Comparison of ENCODE assay signal across 15 cellular contexts in genomic region chr1:160061376-160062100, GRCh38. TPM values are rescaled to one million over a fixed set of nuclear protein-coding genes. Genes with fewer than 3 reads are reported as not detected.
A peak's percentile ranks its signal among the peaks of the same experiment; 100 is the strongest.
DNase-seq lines count a peak whose midpoint lies in the region; ATAC-seq, FAIRE-seq and TF ChIP-seq lines count a peak whose summit lies in the region.
"Had no signal": no experiment of that assay in that cellular context is flagged by ENCODE, and none has a peak within 500 bp of the region (broad histone marks: within the 10 kb centered on the region; RNA-seq: fewer than 3 reads in every experiment).

No MANE protein-coding gene starts in this region.

- H3K18ac ChIP-seq in H9 (ENCODE audit: insufficient read length, low read depth, low read length): no peak overlapping the region

- H3K79me2 ChIP-seq in H9 (ENCODE audit: insufficient read depth, low read length) (no peaks in the 10 kb centered on the region), neural progenitor cell (ENCODE audit: low read depth) (no peaks in the 10 kb centered on the region)

- no peak overlapping the region for H2BK120ac ChIP-seq in H9 (ENCODE audit: low read depth, low read length, poor library complexity, severe bottlenecking)

- CTCF ChIA-PET in MCF 10A (lab: Yijun Ruan, JAX): interaction anchor here (1.0 to 49.6 kb wide), 3 partner anchors 15 to 132 kb away, joined by 3 to 1546 read pairs (median 44); partner anchors contain the start of genes IGSF8, KCNJ10 and KCNJ9

- intact Hi-C loops in MCF 10A (cut with micrococcal nuclease): no loop called here

- DNase-seq in H9: peak; percentile 60
- peak; percentile 74 for DNase-seq in MCF 10A (ENCODE audit: unreplicated experiment)
- DNase-seq in neural progenitor cell (ENCODE audit: low spot score): no peak
- no peak for DNase-seq in activated CD4-positive, alpha-beta T cell treated with anti-CD3 and anti-CD28 coated beads for 1 hour
- no peak for DNase-seq in frontal cortex (ENCODE audit: low spot score in 2 of 2)
- DNase-seq: activated CD4-positive, alpha-beta T cell treated with anti-CD3 and anti-CD28 coated beads, Interleukin-2, amount 10 ng/mL, durations not matched to agents 7 days and 5 days; activated gamma-delta T cell treated with Interleukin-2 at 50 U/mL for 16 hours; central memory CD4-positive, alpha-beta T cell; immature natural killer cell; NCI-H774 had no signal

- FAIRE-seq in frontal cortex (lab: Jason Lieb, UNC): no peak

- H3K14ac ChIP-seq in H9 (ENCODE audit: insufficient read depth, low read length): no peak overlapping the region

- no peak overlapping the region for H3T11ph ChIP-seq in H9 (ENCODE audit: low read length)

- no peak overlapping the region for H2BK15ac ChIP-seq in H9 (ENCODE audit: low read depth, low read length)

- H3K9me3 ChIP-seq in H9 (ENCODE audit: control insufficient read depth, low read depth, low read length) (no peaks in the 10 kb centered on the region), neural progenitor cell (ENCODE audit: low read depth) (no peaks in the 10 kb centered on the region)

- no peak overlapping the region for H3K27ac ChIP-seq in H9 (ENCODE audit: insufficient read length, low read depth, low read length)
- no peak overlapping the region for H3K27ac ChIP-seq in neural progenitor cell

- no peak overlapping the region for H4K8ac ChIP-seq in H9 (replicated peaks; ENCODE audit: insufficient read length, low read depth, low read length)

- no peaks in the 10 kb centered on the region for H3F3A ChIP-seq in neural progenitor cell (ENCODE audit: low read depth)

- H3K4me2 ChIP-seq in H9 (ENCODE audit: insufficient read depth, insufficient read length, low read length) (no peak overlapping the region), neural progenitor cell (peak overlapping the region; percentile 64)

- no peak overlapping the region for H3K56ac ChIP-seq in H9 (ENCODE audit: insufficient read length, low read depth, low read length)

- H3K23ac ChIP-seq in H9 (ENCODE audit: insufficient read length, low read depth, low read length): no peak overlapping the region

- no peak overlapping the region for H4K5ac ChIP-seq in H9 (ENCODE audit: insufficient read length, low read depth, low read length)

- no peaks in the 10 kb centered on the region for H3K79me1 ChIP-seq in H9 (ENCODE audit: insufficient read depth, low read depth, low read length, poor library complexity, severe bottlenecking)

- no peak overlapping the region for H2AFZ ChIP-seq in H9 (ENCODE audit: low read length)
- no peak overlapping the region for H2AFZ ChIP-seq in neural progenitor cell (replicated peaks)

- no peak overlapping the region for H3K4me3 ChIP-seq in neural progenitor cell

- H3K36me3 Mint-ChIP-seq in H9 (ENCODE audit: insufficient read depth in 1 of 3, low read depth in 3 of 3) (no peaks in the 10 kb centered on the region), MCF 10A (ENCODE audit: insufficient read depth, unreplicated experiment) (no peaks in the 10 kb centered on the region), neural progenitor cell (no peaks in the 10 kb centered on the region)
- H3K36me3 Mint-ChIP-seq: CD14-positive monocyte, immature natural killer cell had no signal

- H3K27me3 Mint-ChIP-seq in H9 (ENCODE audit: low read depth) (peaks cover 30% of the 10 kb centered on the region), MCF 10A (ENCODE audit: insufficient read depth, unreplicated experiment) (peaks cover 53% of the 10 kb centered on the region), neural progenitor cell (ENCODE audit: insufficient read depth, low read depth) (peaks cover 10% of the 10 kb centered on the region)

- H3K36me3 ChIP-seq in neural progenitor cell: no peaks in the 10 kb centered on the region

- H3K23me2 ChIP-seq in H9 (ENCODE audit: insufficient read length, low read depth, low read length, poor library complexity, severe bottlenecking): no peaks in the 10 kb centered on the region

- no peak overlapping the region for H3K4me3 Mint-ChIP-seq in H9
- no peak overlapping the region for H3K4me3 Mint-ChIP-seq in MCF 10A (ENCODE audit: unreplicated experiment)
- H3K4me3 Mint-ChIP-seq in neural progenitor cell: no peak overlapping the region
- H3K4me3 Mint-ChIP-seq: activated CD4-positive, alpha-beta T cell treated with anti-CD3 and anti-CD28 coated beads, Interleukin-2, amount 10 ng/mL, durations not matched to agents 7 days and 5 days; CD14-positive monocyte; immature natural killer cell; nephron had no signal

- no peak overlapping the region for H3K4ac ChIP-seq in H9 (ENCODE audit: low read depth, low read length)

- POLR2A ChIA-PET in MCF 10A (lab: Yijun Ruan, JAX): interaction anchor here (0.6 to 3.5 kb wide), 3 partner anchors 16 to 30 kb away, joined by 3 to 12 read pairs (median 10); partner anchors contain the start of gene PIGM

- no peaks in the 10 kb centered on the region for H4K20me1 ChIP-seq in H9 (ENCODE audit: control insufficient read depth, insufficient read depth, insufficient read length)
- no peaks in the 10 kb centered on the region for H4K20me1 ChIP-seq in neural progenitor cell (ENCODE audit: low read depth)

- no peak overlapping the region for H2BK5ac ChIP-seq in H9 (ENCODE audit: insufficient read length, low read length)

- no peak overlapping the region for H2BK20ac ChIP-seq in H9 (ENCODE audit: low read depth, low read length, poor library complexity, severe bottlenecking)

- H3K4me1 ChIP-seq in H9 (ENCODE audit: insufficient read depth, low read length): no peaks in the 10 kb centered on the region
- H3K4me1 ChIP-seq in neural progenitor cell: peaks cover 18% of the 10 kb centered on the region

- H2AK5ac ChIP-seq in H9 (ENCODE audit: insufficient read length, low read length): no peak overlapping the region

- H3K27ac Mint-ChIP-seq in H9 (peak overlapping the region in 1 of 3 experiments; percentile 38; a peak in 1 of 7 replicates), MCF 10A (ENCODE audit: low read depth, unreplicated experiment) (no peak overlapping the region), neural progenitor cell (peak overlapping the region; percentile 20)
- H3K27ac Mint-ChIP-seq: activated CD4-positive, alpha-beta T cell treated with anti-CD3 and anti-CD28 coated beads, Interleukin-2, amount 10 ng/mL, durations not matched to agents 7 days and 5 days; CD14-positive monocyte; immature natural killer cell had no signal

- no CpG with 5 or more reads among the region's 14 CpGs for WGBS in H9 (ENCODE audit: extremely low coverage, insufficient read length, low lambda C conversion rate)

- no peaks in the 10 kb centered on the region for H3K9me3 Mint-ChIP-seq in H9
- no peaks in the 10 kb centered on the region for H3K9me3 Mint-ChIP-seq in MCF 10A (ENCODE audit: unreplicated experiment)
- no peaks in the 10 kb centered on the region for H3K9me3 Mint-ChIP-seq in neural progenitor cell
- H3K9me3 Mint-ChIP-seq: activated CD4-positive, alpha-beta T cell treated with anti-CD3 and anti-CD28 coated beads, Interleukin-2, amount 10 ng/mL, durations not matched to agents 7 days and 5 days; CD14-positive monocyte; immature natural killer cell; nephron had no signal

- TF ChIP-seq CTCF in H9 (conservative IDR thresholded peaks at IDR 0.05) (no peak; the same call in 2 of the 3 replicates), MCF 10A (IDR thresholded peaks at IDR 0.05; ENCODE audit: unreplicated experiment) (no peak), neural progenitor cell (IDR thresholded peaks at IDR 0.05) (no peak)

- no peak overlapping the region for H4K91ac ChIP-seq in H9 (ENCODE audit: insufficient read length, low read depth, low read length)

- H3K4me1 Mint-ChIP-seq in H9 (peaks cover 26 to 28% of the 10 kb centered on the region in 2 experiments), MCF 10A (ENCODE audit: insufficient read depth, unreplicated experiment) (peaks cover 8% of the 10 kb centered on the region), neural progenitor cell (peaks cover 32% of the 10 kb centered on the region)
- H3K4me1 Mint-ChIP-seq: activated CD4-positive, alpha-beta T cell treated with anti-CD3 and anti-CD28 coated beads, Interleukin-2, amount 10 ng/mL, durations not matched to agents 7 days and 5 days; immature natural killer cell had no signal

- H3K27me3 ChIP-seq in H9 (ENCODE audit: insufficient read depth, low read length) (no peaks in the 10 kb centered on the region), neural progenitor cell (no peaks in the 10 kb centered on the region)

- no TSS peak for BruUV-seq in MCF 10A (replicated peaks; lab: Mats Ljungman, UMichigan)

- ATAC-seq in GM21515 (IDR thresholded peaks at IDR 0.05; ENCODE audit: unreplicated experiment): no peak

- no peak overlapping the region for H2BK12ac ChIP-seq in H9 (ENCODE audit: insufficient read length, low read depth, low read length)

- H3K9ac ChIP-seq in H9 (ENCODE audit: extremely low read depth, insufficient read length, low read length) (no peak overlapping the region), neural progenitor cell (no peak overlapping the region)

RNA-seq across cellular contexts. Expression of gene KCNJ10, which starts 8.4 kb away (rescaled TPM):
- total RNA-seq in H9 (2021) (0.42 and 0.44 TPM in 2 replicates), MCF 10A (2022) (not detected in 2 replicates), neural progenitor cell (ENCODE audit: low replicate concordance) (0.15 TPM in 1 of 2 replicates, not detected in the other), frontal cortex (1.6 TPM)
- total RNA-seq: activated CD4-positive, alpha-beta T cell treated with anti-CD3 and anti-CD28 coated beads, Interleukin-2, amount 10 ng/mL, durations not matched to agents 7 days and 5 days; fibroblast of lung; HT1080 had no signal

RNA-seq across cellular contexts. Expression of gene KCNJ9, which starts 19.8 kb away (rescaled TPM):
- total RNA-seq in H9 (2021) (0.09 TPM in 2 replicates), MCF 10A (2022) (0.07 TPM in 1 of 2 replicates, not detected in the other), neural progenitor cell (ENCODE audit: low replicate concordance) (0.09 TPM in 2 replicates), frontal cortex (11.4 TPM)
- total RNA-seq: activated CD4-positive, alpha-beta T cell treated with anti-CD3 and anti-CD28 coated beads, Interleukin-2, amount 10 ng/mL, durations not matched to agents 7 days and 5 days; HT1080 had no signal

RNA-seq across cellular contexts. Expression of gene PIGM, which starts 29.7 kb away (rescaled TPM):
- 5.9 and 6.2 TPM in 2 replicates for total RNA-seq in H9 (2021)
- total RNA-seq in MCF 10A (2022): 7.7 and 10.1 TPM in 2 replicates
- 4.5 and 7.1 TPM in 2 replicates for total RNA-seq in neural progenitor cell (ENCODE audit: low replicate concordance)
- 7.7 TPM for total RNA-seq in frontal cortex

RNA-seq across cellular contexts. Expression of gene IGSF8, which starts 36.9 kb away (rescaled TPM):
- 56.2 and 57.4 TPM in 2 replicates for total RNA-seq in H9 (2021)
- total RNA-seq in MCF 10A (2022): 13.8 and 19.7 TPM in 2 replicates
- total RNA-seq in neural progenitor cell (ENCODE audit: low replicate concordance): 9.4 and 23.4 TPM in 2 replicates
- 48.5 TPM for total RNA-seq in frontal cortex

RNA-seq across cellular contexts. Expression of gene ATP1A2, which starts 54.0 kb away (rescaled TPM):
- total RNA-seq in H9 (2021) (3.0 and 4.6 TPM in 2 replicates), MCF 10A (2022) (0.07 TPM in 1 of 2 replicates, not detected in the other), neural progenitor cell (ENCODE audit: low replicate concordance) (88.6 and 154 TPM in 2 replicates), frontal cortex (45.7 TPM)
- total RNA-seq: activated CD4-positive, alpha-beta T cell treated with anti-CD3 and anti-CD28 coated beads, Interleukin-2, amount 10 ng/mL, durations not matched to agents 7 days and 5 days; HT1080 had no signal

Comparison
In these comparisons a context has a peak if more than half of its experiments do, and no peak if none do; other contexts are left out.
1. DNase-seq: peak in H9 (single experiment) and MCF 10A (single experiment); none in neural progenitor cell (single experiment), activated CD4-positive, alpha-beta T cell treated with anti-CD3 and anti-CD28 coated beads for 1 hour (single experiment) and frontal cortex (0 of 2).
2. RNA of gene KCNJ9, which starts 19.8 kb away (total RNA-seq): 11.4 TPM in frontal cortex (single experiment); 0.09 TPM in neural progenitor cell, 0.09 TPM in H9 and 0.07 TPM in MCF 10A; every median in the first group is over 10 times any median in the second.